ENCODE assay signal across 1 cellular context in genomic region chr2:61443342-61444041, GRCh38.
TF ChIP-seq lines count a peak whose summit lies in the region.

No MANE protein-coding gene starts in this region.

TF ChIP-seq in GM12878, 131 proteins besides CTCF, POLR2A, EP300 and RAD21 (continued from another document and continues in another):
- TF ChIP-seq NKRF (conservative IDR thresholded peaks at IDR 0.05), result peak; percentile 68; the same call in 1 of the 2 replicates
- no peak for TF ChIP-seq BCL3 (IDR thresholded peaks at IDR 0.05; ENCODE audit: borderline replicate concordance, insufficient read depth, low read depth, low read length, poor library complexity, severe bottlenecking)
- TF ChIP-seq BACH1 (IDR thresholded peaks at IDR 0.05; ENCODE audit: borderline replicate concordance), result peak; percentile 98
- TF ChIP-seq CUX1 (IDR thresholded peaks at IDR 0.05; ENCODE audit: insufficient replicate concordance, low read depth, low read length), result no peak
- TF ChIP-seq MTA3 (IDR thresholded peaks at IDR 0.05; ENCODE audit: borderline replicate concordance, low read length), result peak; percentile 78; the same call in 1 of the 2 replicates
- TF ChIP-seq NFYA (IDR thresholded peaks at IDR 0.05; ENCODE audit: borderline replicate concordance, low read depth, low read length), result no peak
- TF ChIP-seq E2F4 (IDR thresholded peaks at IDR 0.05; ENCODE audit: low read depth, low read length), result no peak
- TF ChIP-seq SRF (IDR thresholded peaks at IDR 0.05; ENCODE audit: low read depth in 2 of 2, low read length in 2 of 2), result peak; percentile 73 to 92; a peak in 3 of 4 replicates
- no peak for TF ChIP-seq YBX1 (IDR thresholded peaks at IDR 0.05)
- TF ChIP-seq CEBPB (IDR thresholded peaks at IDR 0.05; ENCODE audit: borderline replicate concordance in 1 of 2, low read depth in 2 of 2, low read length in 2 of 2), result no peak
- no peak for TF ChIP-seq SIX5 (IDR thresholded peaks at IDR 0.05; ENCODE audit: low read depth, low read length, severe bottlenecking)
- no peak for TF ChIP-seq TBL1XR1 (IDR thresholded peaks at IDR 0.05; ENCODE audit: low read depth, low read length)
- peak; percentile 99 for TF ChIP-seq MTA2 (IDR thresholded peaks at IDR 0.05; ENCODE audit: low read depth)
- TF ChIP-seq HDGF (IDR thresholded peaks at IDR 0.05), result 0 out of 2 replicates have a peak, but pooled peaks have one; percentile 24
- peak; percentile 41; the same call in 1 of the 2 replicates for TF ChIP-seq MXI1 (IDR thresholded peaks at IDR 0.05; ENCODE audit: low read depth, low read length)
- peak; percentile 98 for TF ChIP-seq IKZF2 (IDR thresholded peaks at IDR 0.05)
- no peak for TF ChIP-seq TAF1 (IDR thresholded peaks at IDR 0.05; ENCODE audit: borderline replicate concordance, low read depth, low read length)
- TF ChIP-seq ZBTB40 (IDR thresholded peaks at IDR 0.05; ENCODE audit: borderline replicate concordance), result no peak
- TF ChIP-seq ZNF217 (IDR thresholded peaks at IDR 0.05), result peak; percentile 95
- no peak for TF ChIP-seq SP1 (IDR thresholded peaks at IDR 0.05; ENCODE audit: low read depth, low read length)
- peak; percentile 82 for TF ChIP-seq GATAD2B (conservative IDR thresholded peaks at IDR 0.05; ENCODE audit: low read depth)
- TF ChIP-seq RFX5 (IDR thresholded peaks at IDR 0.05; ENCODE audit: low read depth, low read length), result peak; percentile 18; the same call in 1 of the 2 replicates
- no peak for TF ChIP-seq ZBTB33 (IDR thresholded peaks at IDR 0.05)
- TF ChIP-seq ATF2 (IDR thresholded peaks at IDR 0.05; ENCODE audit: low read length), result peak; percentile 69; the same call in 1 of the 2 replicates
- peak; percentile 74 for TF ChIP-seq MEF2B (IDR thresholded peaks at IDR 0.05; ENCODE audit: partially characterized antibody, poor library complexity, severe bottlenecking)
- TF ChIP-seq IRF4 (IDR thresholded peaks at IDR 0.05; ENCODE audit: low read depth, low read length), result peak; percentile 88; the same call in 1 of the 2 replicates
- no peak for TF ChIP-seq ZNF274 (IDR thresholded peaks at IDR 0.05; ENCODE audit: insufficient read depth, insufficient read length)
- no peak for TF ChIP-seq USF1 (IDR thresholded peaks at IDR 0.05; ENCODE audit: borderline replicate concordance, extremely low read length, insufficient read depth, low read depth, low read length)
- peak; percentile 31; the same call in 1 of the 2 replicates for TF ChIP-seq NR2C1 (IDR thresholded peaks at IDR 0.05)
- no peak for TF ChIP-seq CHD4 (IDR thresholded peaks at IDR 0.05)
- TF ChIP-seq IRF3 (IDR thresholded peaks at IDR 0.05), result no peak
- TF ChIP-seq ZNF24 (IDR thresholded peaks at IDR 0.05), result peak; percentile 98
- TF ChIP-seq TCF7 (IDR thresholded peaks at IDR 0.05; ENCODE audit: borderline replicate concordance), result peak; percentile 45; the same call in 1 of the 2 replicates
- peak; percentile 92 for TF ChIP-seq RAD51 (IDR thresholded peaks at IDR 0.05)
- peak; percentile 63; the same call in 1 of the 2 replicates for TF ChIP-seq CREM (IDR thresholded peaks at IDR 0.05; ENCODE audit: low read depth)
